ENCODE assay signal across 22 cellular contexts in genomic region chr14:100115236-100115635, GRCh38. TPM values are rescaled to one million over a fixed set of nuclear protein-coding genes. Genes with fewer than 3 reads are reported as not detected.
DNase-seq lines count a peak whose midpoint lies in the region; ATAC-seq lines count a peak whose summit lies in the region.
"Had no signal": no experiment of that assay in that cellular context is flagged by ENCODE, and none has a peak within 500 bp of the region (broad histone marks: within the 10 kb centered on the region; RNA-seq: fewer than 3 reads in every experiment).

No MANE protein-coding gene starts in this region.

- H3K4me1 ChIP-seq in naive thymus-derived CD4-positive, alpha-beta T cell (ENCODE audit: control insufficient read depth in 2 of 2, insufficient read depth in 2 of 2, low read length in 2 of 2), result peaks cover 0 to 15% of the 10 kb centered on the region in 2 donors
- H3K4me1 ChIP-seq in Karpas-422 (ENCODE audit: low read length), result no peaks in the 10 kb centered on the region
- H3K4me1 ChIP-seq: left lung, psoas muscle had no signal

- H3K4me3 Mint-ChIP-seq in activated naive CD8-positive, alpha-beta T cell, result no peak overlapping the region
- no peak overlapping the region for H3K4me3 Mint-ChIP-seq in activated naive CD8-positive, alpha-beta T cell treated with anti-CD3 and anti-CD28 coated beads, Interleukin-2, amount 50 U/mL, for 24 hours
- H3K4me3 Mint-ChIP-seq in activated naive CD8-positive, alpha-beta T cell treated with anti-CD3 and anti-CD28 coated beads for 36 hours, result no peak overlapping the region
- H3K4me3 Mint-ChIP-seq in naive thymus-derived CD4-positive, alpha-beta T cell, result no peak overlapping the region
- H3K4me3 Mint-ChIP-seq: activated B cell treated with CpG ODN at 0.5 μM for 24 hours; nephron; T-helper 2 cell treated with Interferon-gamma antibody and Interleukin-4, amounts not matched to agents 5 μg/mL and 100 μg/mL, for 36 hours had no signal

- H3K79me2 ChIP-seq in Karpas-422 (ENCODE audit: low read length), result no peaks in the 10 kb centered on the region

- H3K36me3 Mint-ChIP-seq in activated naive CD8-positive, alpha-beta T cell, result no peaks in the 10 kb centered on the region
- H3K36me3 Mint-ChIP-seq in activated naive CD8-positive, alpha-beta T cell treated with anti-CD3 and anti-CD28 coated beads, Interleukin-2, amount 50 U/mL, for 24 hours (ENCODE audit: low read depth), result peaks cover 17% of the 10 kb centered on the region
- peaks cover 26% of the 10 kb centered on the region for H3K36me3 Mint-ChIP-seq in activated naive CD8-positive, alpha-beta T cell treated with anti-CD3 and anti-CD28 coated beads for 36 hours
- peaks cover 19 to 37% (median 26%) of the 10 kb centered on the region in 5 donors for H3K36me3 Mint-ChIP-seq in naive thymus-derived CD4-positive, alpha-beta T cell

- POLR2A ChIA-PET in naive thymus-derived CD4-positive, alpha-beta T cell (lab: Charles Lee), result interaction anchor here (59.0 kb wide), 1 partner anchor 50 kb away, joined by 2344 read pairs; the partner anchor contains the start of gene EVL

- no peak overlapping the region for H3K27ac ChIP-seq in naive thymus-derived CD4-positive, alpha-beta T cell (ENCODE audit: low read depth, low read length)
- H3K27ac ChIP-seq in temporal lobe (ENCODE audit: low read depth, low read length), result peak overlapping the region; percentile 100
- H3K27ac ChIP-seq in Karpas-422 (ENCODE audit: low read length), result no peak overlapping the region
- H3K27ac ChIP-seq: heart right ventricle, left lung, psoas muscle had no signal

- DNase-seq in activated naive CD8-positive, alpha-beta T cell treated with anti-CD3 and anti-CD28 coated beads, Interleukin-2, amount 50 U/mL, for 24 hours, result no peak
- DNase-seq in activated naive CD8-positive, alpha-beta T cell treated with anti-CD3 and anti-CD28 coated beads for 36 hours, result no peak
- no peak for DNase-seq in naive thymus-derived CD4-positive, alpha-beta T cell
- DNase-seq in Karpas-422, result no peak
- DNase-seq in NCI-H226, result no peak
- DNase-seq: activated B cell treated with CpG ODN at 0.5 μM for 24 hours, amniotic stem cell, erythroblast, foreskin fibroblast, GDM1, heart right ventricle, left lung, NCI-H510A treated with DMSO at 0.1 percent for 48 hours had no signal

- intact Hi-C loops in naive thymus-derived CD4-positive, alpha-beta T cell (cut with micrococcal nuclease), result no loop called here

- no peak for ATAC-seq in activated naive CD8-positive, alpha-beta T cell treated with anti-CD3 and anti-CD28 coated beads, Interleukin-2, amount 50 U/mL, for 24 hours
- no peak for ATAC-seq in naive thymus-derived CD4-positive, alpha-beta T cell
- ATAC-seq in GM21528 (IDR thresholded peaks at IDR 0.05; ENCODE audit: low FRiP score, unreplicated experiment), result no peak
- ATAC-seq: heart right ventricle, left lung, Panc1, psoas muscle had no signal

- no peak overlapping the region for H2AFZ ChIP-seq in Karpas-422 (ENCODE audit: low read length)

- H3K4me2 ChIP-seq in Karpas-422 (ENCODE audit: low read depth, low read length, poor library complexity, severe bottlenecking), result no peak overlapping the region

- H3K4me1 Mint-ChIP-seq in activated naive CD8-positive, alpha-beta T cell (ENCODE audit: low read depth), result peaks cover 43% of the 10 kb centered on the region
- H3K4me1 Mint-ChIP-seq in activated naive CD8-positive, alpha-beta T cell treated with anti-CD3 and anti-CD28 coated beads, Interleukin-2, amount 50 U/mL, for 24 hours, result peaks cover 24% of the 10 kb centered on the region
- H3K4me1 Mint-ChIP-seq in activated naive CD8-positive, alpha-beta T cell treated with anti-CD3 and anti-CD28 coated beads for 36 hours, result peaks cover 38% of the 10 kb centered on the region
- H3K4me1 Mint-ChIP-seq in naive thymus-derived CD4-positive, alpha-beta T cell, result peaks cover 42 to 70% (median 50%) of the 10 kb centered on the region in 7 donors

- no peaks in the 10 kb centered on the region for H3K9me3 ChIP-seq in naive thymus-derived CD4-positive, alpha-beta T cell (ENCODE audit: control insufficient read depth in 2 of 3, low read length in 3 of 3)
- no peaks in the 10 kb centered on the region for H3K9me3 ChIP-seq in Karpas-422 (ENCODE audit: low read length)
- H3K9me3 ChIP-seq: heart right ventricle, left lung, psoas muscle had no signal

- H3K27me3 ChIP-seq in naive thymus-derived CD4-positive, alpha-beta T cell (ENCODE audit: control insufficient read depth in 2 of 2, insufficient read depth in 2 of 2, low read length in 2 of 2), result no peaks in the 10 kb centered on the region
- H3K27me3 ChIP-seq in Karpas-422 (ENCODE audit: low read length), result no peaks in the 10 kb centered on the region
- H3K27me3 ChIP-seq: heart right ventricle, left lung had no signal

- peaks cover 41 to 98% (median 42%) of the 10 kb centered on the region in 3 experiments for H3K36me3 ChIP-seq in naive thymus-derived CD4-positive, alpha-beta T cell (ENCODE audit: control insufficient read depth in 2 of 3, insufficient read depth in 3 of 3, low read length in 3 of 3)
- H3K36me3 ChIP-seq in Karpas-422 (ENCODE audit: insufficient read depth, low read length), result no peaks in the 10 kb centered on the region

- no peak overlapping the region for H3K4me3 ChIP-seq in naive thymus-derived CD4-positive, alpha-beta T cell (ENCODE audit: low read length)
- H3K4me3 ChIP-seq in Karpas-422 (ENCODE audit: low read length), result no peak overlapping the region
- H3K4me3 ChIP-seq: heart right ventricle, left lung, psoas muscle had no signal

- peak overlapping the region; percentile 90 for H3K27ac Mint-ChIP-seq in activated naive CD8-positive, alpha-beta T cell
- no peak overlapping the region for H3K27ac Mint-ChIP-seq in activated naive CD8-positive, alpha-beta T cell treated with anti-CD3 and anti-CD28 coated beads, Interleukin-2, amount 50 U/mL, for 24 hours
- peak overlapping the region; percentile 56 for H3K27ac Mint-ChIP-seq in activated naive CD8-positive, alpha-beta T cell treated with anti-CD3 and anti-CD28 coated beads for 36 hours
- H3K27ac Mint-ChIP-seq in naive thymus-derived CD4-positive, alpha-beta T cell, result peak overlapping the region in 7 of 9 donors; percentile 40 to 87 (median 67)
- H3K27ac Mint-ChIP-seq: activated B cell treated with CpG ODN at 0.5 μM for 24 hours; activated T-helper 2 cell treated with anti-CD3 and anti-CD28 coated beads, Interferon-gamma antibody, Interleukin-2, Interleukin-4, amounts not matched to agents 10 μg/mL and 5 μg/mL and 100 μg/mL, durations not matched to agents 14 hours and 24 hours and 36 hours had no signal

- no peak overlapping the region for H3K9ac ChIP-seq in Karpas-422 (ENCODE audit: low read length)

- CTCF ChIA-PET in naive thymus-derived CD4-positive, alpha-beta T cell (lab: Charles Lee), result interaction anchor here (0.7 to 35.2 kb wide), 5 partner anchors 9 to 77 kb away, joined by 3 to 758 read pairs (median 4); partner anchors contain the start of gene EVL

- H4K20me1 ChIP-seq in Karpas-422 (ENCODE audit: insufficient read depth, low read depth, low read length), result no peaks in the 10 kb centered on the region; the same call in 1 of the 2 replicates

- H3K9me3 Mint-ChIP-seq in activated naive CD8-positive, alpha-beta T cell (ENCODE audit: low read depth), result no peaks in the 10 kb centered on the region
- H3K9me3 Mint-ChIP-seq in activated naive CD8-positive, alpha-beta T cell treated with anti-CD3 and anti-CD28 coated beads, Interleukin-2, amount 50 U/mL, for 24 hours, result no peaks in the 10 kb centered on the region
- no peaks in the 10 kb centered on the region for H3K9me3 Mint-ChIP-seq in activated naive CD8-positive, alpha-beta T cell treated with anti-CD3 and anti-CD28 coated beads for 36 hours
- no peaks in the 10 kb centered on the region for H3K9me3 Mint-ChIP-seq in naive thymus-derived CD4-positive, alpha-beta T cell
- H3K9me3 Mint-ChIP-seq: activated B cell treated with CpG ODN at 0.5 μM for 24 hours; activated T-helper 2 cell treated with anti-CD3 and anti-CD28 coated beads, Interferon-gamma antibody, Interleukin-2, Interleukin-4, amounts not matched to agents 10 μg/mL and 5 μg/mL and 100 μg/mL, durations not matched to agents 14 hours and 24 hours and 36 hours; nephron; T-helper 2 cell treated with Interferon-gamma antibody and Interleukin-4, amounts not matched to agents 5 μg/mL and 100 μg/mL, for 36 hours had no signal

- no peaks in the 10 kb centered on the region for H3K27me3 Mint-ChIP-seq in activated naive CD8-positive, alpha-beta T cell
- no peaks in the 10 kb centered on the region for H3K27me3 Mint-ChIP-seq in activated naive CD8-positive, alpha-beta T cell treated with anti-CD3 and anti-CD28 coated beads, Interleukin-2, amount 50 U/mL, for 24 hours
- H3K27me3 Mint-ChIP-seq in activated naive CD8-positive, alpha-beta T cell treated with anti-CD3 and anti-CD28 coated beads for 36 hours, result no peaks in the 10 kb centered on the region
- no peaks in the 10 kb centered on the region for H3K27me3 Mint-ChIP-seq in naive thymus-derived CD4-positive, alpha-beta T cell
- H3K27me3 Mint-ChIP-seq: activated B cell treated with CpG ODN at 0.5 μM for 24 hours had no signal

- H3K9me2 ChIP-seq in Karpas-422 (replicated peaks; ENCODE audit: insufficient read depth, low read length), result no peaks in the 10 kb centered on the region

RNA-seq across cellular contexts. Expression of gene DEGS2, which starts 44.2 kb away (rescaled TPM):
- total RNA-seq in activated naive CD8-positive, alpha-beta T cell treated with anti-CD3 and anti-CD28 coated beads for 36 hours, result 1 to 10 TPM; 1.6 to 1.8 TPM
- total RNA-seq in naive thymus-derived CD4-positive, alpha-beta T cell, result 1 to 10 TPM in 1 of 5 experiments, under 1 TPM in 3, not detected in 1; 0.19 to 1.0 (median 0.32) TPM
- polyA plus RNA-seq in naive thymus-derived CD4-positive, alpha-beta T cell, result 1 to 10 TPM in 1 of 2 donors, under 1 TPM in 1; 0.51 to 1.0 TPM
- 2.2 TPM for total RNA-seq in temporal lobe
- total RNA-seq in Karpas-422 (2014; rRNA removed; shearing (Covaris generic); ENCODE audit: low replicate concordance), result 0.43 TPM in 1 of 2 replicates, not detected in the other
- total RNA-seq: SK-MEL-5 had no signal

RNA-seq across cellular contexts. Expression of gene EVL, which starts 50.0 kb away (rescaled TPM):
- 100 to 1,000 TPM; 225 to 236 TPM for total RNA-seq in activated naive CD8-positive, alpha-beta T cell treated with anti-CD3 and anti-CD28 coated beads for 36 hours
- total RNA-seq in naive thymus-derived CD4-positive, alpha-beta T cell, result 1,000 to 10,000 TPM in 3 of 5 experiments, 100 to 1,000 TPM in 2; 851 to 1,469 (median 1,230) TPM
- 100 to 1,000 TPM; 163 to 184 TPM for polyA plus RNA-seq in naive thymus-derived CD4-positive, alpha-beta T cell
- 89.5 TPM for total RNA-seq in temporal lobe
- 3.0 and 3.5 TPM in 2 replicates for total RNA-seq in Karpas-422 (2014; rRNA removed; shearing (Covaris generic); ENCODE audit: low replicate concordance)

Comparison
In these comparisons a context has a peak if more than half of its experiments do, and no peak if none do; other contexts are left out.
1. RNA of gene EVL, which starts 50.0 kb away (total RNA-seq): 851 to 1,469 TPM in naive thymus-derived CD4-positive, alpha-beta T cell, 225 to 236 TPM in activated naive CD8-positive, alpha-beta T cell treated with anti-CD3 and anti-CD28 coated beads for 36 hours and 89.5 TPM in temporal lobe (single experiment); 3.0 to 3.5 TPM in Karpas-422; every median in the first group is over 10 times any median in the second.